In genomic region chr14:35341454-35342159, GRCh38 we compare ENCODE assay signal across 8 cellular contexts. TPM values are rescaled to one million over a fixed set of nuclear protein-coding genes. Genes with fewer than 3 reads are reported as not detected.
DNase-seq lines count a peak whose midpoint lies in the region; ATAC-seq and TF ChIP-seq lines count a peak whose summit lies in the region.

No MANE protein-coding gene starts in this region.

- H3K4me3 ChIP-seq in Jurkat, Clone E6-1 (ENCODE audit: low read length) = no peak overlapping the region
- H3K4me3 ChIP-seq in choroid plexus epithelial cell (ENCODE audit: low read depth, low read length) (no peak overlapping the region), MM.1S (ENCODE audit: low read length) (no peak overlapping the region)

- H3K9ac ChIP-seq in MM.1S (ENCODE audit: low read length) = no peak overlapping the region

- peak overlapping the region; percentile 96 for H3K27ac ChIP-seq in layer of hippocampus (ENCODE audit: low read depth, low read length)
- H3K27ac ChIP-seq in MM.1S (ENCODE audit: low read length) = no peak overlapping the region

- H3K4me2 ChIP-seq in MM.1S (ENCODE audit: low read depth, low read length) = no peak overlapping the region

- ATAC-seq in GM19023 (IDR thresholded peaks at IDR 0.05; ENCODE audit: unreplicated experiment) = no peak

- H2AFZ ChIP-seq in MM.1S (ENCODE audit: low read length) = no peak overlapping the region

- H3K9me2 ChIP-seq in MM.1S (replicated peaks; ENCODE audit: insufficient read depth, low read length) = no peaks in the 10 kb centered on the region

- DNase-seq in DMS53 treated with DMSO at 0.1 percent for 48 hours (lab: John Stamatoyannopoulos, UW; ENCODE audit: unreplicated experiment) = peak; percentile 52
- peak; percentile 67 for DNase-seq in Jurkat, Clone E6-1 (ENCODE audit: low read depth, low spot score)
- peak; percentile 91 for DNase-seq in RPMI8226
- peak; percentile 50 for DNase-seq in choroid plexus epithelial cell (ENCODE audit: low read depth)
- DNase-seq in stimulated activated CD8-positive, alpha-beta memory T cell treated with anti-CD3 and anti-CD28 coated beads, Interleukin-4, amount 100 ng/mL, for 48 hours = peak; percentile 53
- DNase-seq in MM.1S = no peak

- H4K20me1 ChIP-seq in MM.1S (ENCODE audit: insufficient read depth, low read length) = no peaks in the 10 kb centered on the region

- H3K27me3 ChIP-seq in layer of hippocampus (ENCODE audit: control insufficient read depth, insufficient read depth, low read length) (no peaks in the 10 kb centered on the region), MM.1S (replicated peaks; ENCODE audit: insufficient read depth, low read length) (no peaks in the 10 kb centered on the region)

- no peaks in the 10 kb centered on the region for H3K4me1 ChIP-seq in MM.1S (ENCODE audit: low read length)

- no peaks in the 10 kb centered on the region for H3F3A ChIP-seq in MM.1S (ENCODE audit: insufficient read depth, low read length)

- no peak for TF ChIP-seq CTCF in choroid plexus epithelial cell (conservative IDR thresholded peaks at IDR 0.05; ENCODE audit: low read depth, low read length)
- no peak for TF ChIP-seq CTCF in MM.1S (IDR thresholded peaks at IDR 0.05; ENCODE audit: low read length)

- H3K79me2 ChIP-seq in MM.1S (ENCODE audit: low read length) = no peaks in the 10 kb centered on the region

- no peaks in the 10 kb centered on the region for H3K36me3 ChIP-seq in MM.1S (replicated peaks; ENCODE audit: insufficient read depth, low read length)

- H3K9me3 ChIP-seq in MM.1S (replicated peaks; ENCODE audit: insufficient read depth, low read length) = no peaks in the 10 kb centered on the region

RNA-seq across cellular contexts. Expression of gene PSMA6, which starts 49.4 kb away (rescaled TPM):
- 613 TPM for polyA plus RNA-seq in Jurkat, Clone E6-1 (2012; ENCODE audit: insufficient read depth, insufficient read length)
